8 cellular contexts compared by ENCODE assay signal in the genomic region with DNA sequence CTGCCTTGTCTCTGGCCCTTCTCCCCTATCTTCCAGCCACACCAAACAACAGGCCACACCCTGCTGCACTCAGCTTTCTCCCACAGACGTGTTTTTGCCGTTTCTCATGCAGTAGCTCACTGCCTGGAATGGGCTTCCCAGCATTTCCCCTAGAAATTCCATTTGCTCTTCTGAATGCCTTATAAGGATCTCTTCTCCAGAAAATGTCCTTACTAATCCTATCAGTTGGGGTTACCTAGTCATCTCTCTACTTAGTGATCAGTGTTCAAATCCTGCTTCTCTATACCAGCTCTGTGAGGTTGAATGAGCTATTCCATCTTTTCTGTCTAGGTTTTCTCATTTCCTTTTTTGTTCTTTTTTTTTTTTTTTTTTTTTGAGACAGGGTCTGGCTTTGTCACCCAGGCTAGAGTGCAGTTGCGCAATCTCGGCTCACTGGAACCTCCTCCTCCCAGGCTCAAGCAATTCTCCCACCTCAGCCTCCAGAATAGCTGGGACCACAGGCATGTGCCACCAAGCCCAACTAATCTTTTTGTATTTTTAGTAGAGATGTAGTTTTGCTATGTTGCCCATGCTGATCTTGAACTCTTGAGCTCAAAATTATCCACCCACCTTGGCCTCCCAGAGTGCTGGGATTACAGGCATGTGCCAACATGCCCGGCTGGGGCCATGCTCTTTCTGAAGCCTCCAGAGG.
DNase-seq lines count a peak whose midpoint lies in the region; ATAC-seq and TF ChIP-seq lines count a peak whose summit lies in the region.

No MANE protein-coding gene starts in this region.

- peaks cover 31% of the 10 kb centered on the region for H3K4me1 Mint-ChIP-seq in brain
- H3K4me1 Mint-ChIP-seq in CD4-positive, alpha-beta memory T cell, result peaks cover 12 to 21% (median 19%) of the 10 kb centered on the region in 4 donors

- H3K4me3 ChIP-seq in right lobe of liver, result no peak overlapping the region
- H3K4me3 ChIP-seq in CD4-positive, alpha-beta memory T cell (ENCODE audit: low read length in 2 of 2), result no peak overlapping the region

- peaks cover 0 to 17% (median 6%) of the 10 kb centered on the region in 4 donors for H3K4me1 ChIP-seq in right lobe of liver
- peaks cover 19% of the 10 kb centered on the region for H3K4me1 ChIP-seq in CD4-positive, alpha-beta memory T cell (ENCODE audit: insufficient read depth, low read length)

- intact Hi-C loops in right lobe of liver (cut with DNase I), result loop anchor here in 1 of 2 donors (5.0 kb wide), 1 partner anchor 115 kb away; no protein-coding TSS in a partner anchor
- intact Hi-C loops in CD4-positive, alpha-beta memory T cell (cut with micrococcal nuclease), result no loop called here

- POLR2A ChIA-PET in CD4-positive, alpha-beta memory T cell (lab: Charles Lee; ENCODE audit: partially characterized antibody), result interaction anchor here (1.5 to 14.5 kb wide), 4 partner anchors 85 to 116 kb away, joined by 4 to 1104 read pairs (median 298); partner anchors contain the start of gene CHD2

- peaks cover 4% of the 10 kb centered on the region for H3K36me3 Mint-ChIP-seq in brain
- H3K36me3 Mint-ChIP-seq in CD4-positive, alpha-beta memory T cell, result no peaks in the 10 kb centered on the region

- H3K9me3 Mint-ChIP-seq in brain, result peaks cover 4 to 11% (median 7%) of the 10 kb centered on the region in 5 experiments
- H3K9me3 Mint-ChIP-seq in CD4-positive, alpha-beta memory T cell, result no peaks in the 10 kb centered on the region

- CTCF ChIA-PET in CD4-positive, alpha-beta memory T cell (lab: Charles Lee; ENCODE audit: partially characterized antibody), result interaction anchor here (1.1 to 2.0 kb wide), 4 partner anchors 98 to 141 kb away, joined by 3 to 17 read pairs (median 4); partner anchors contain the start of gene CHD2

- H3K36me3 ChIP-seq in right lobe of liver, result no peaks in the 10 kb centered on the region
- H3K36me3 ChIP-seq in CD4-positive, alpha-beta memory T cell (ENCODE audit: insufficient read depth, low read length), result no peaks in the 10 kb centered on the region

- DNase-seq in A172 (ENCODE audit: low spot score), result peak; percentile 94
- peak; percentile 90 for DNase-seq in HT1080 (ENCODE audit: low read depth)
- peak in 2 of 3 donors; percentile 52 to 59 for DNase-seq in right lobe of liver
- DNase-seq in DMS153 (lab: John Stamatoyannopoulos, UW), result no peak
- no peak for DNase-seq in CD4-positive, alpha-beta memory T cell
- DNase-seq in NCI-H1694 (lab: John Stamatoyannopoulos, UW), result no peak
- no peak for DNase-seq in D341Med (ENCODE audit: low spot score)

- TF ChIP-seq CTCF in brain (conservative IDR thresholded peaks at IDR 0.05), result no peak
- TF ChIP-seq CTCF in right lobe of liver (IDR thresholded peaks at IDR 0.05), result no peak

- H3K27me3 ChIP-seq in right lobe of liver, result no peaks in the 10 kb centered on the region
- H3K27me3 ChIP-seq in CD4-positive, alpha-beta memory T cell (ENCODE audit: insufficient read depth, low read length), result no peaks in the 10 kb centered on the region

- ATAC-seq in right lobe of liver, result no peak

- peak overlapping the region; percentile 7 to 100 (median 53) for H3K27ac ChIP-seq in right lobe of liver
- no peak overlapping the region for H3K27ac ChIP-seq in CD4-positive, alpha-beta memory T cell (ENCODE audit: low read depth, low read length)

- TF ChIP-seq POLR2A in right lobe of liver (IDR thresholded peaks at IDR 0.05), result no peak

- H3K4me3 Mint-ChIP-seq in brain, result no peak overlapping the region
- H3K4me3 Mint-ChIP-seq in CD4-positive, alpha-beta memory T cell, result peak overlapping the region in 1 of 8 donors; percentile 10

- peaks cover 3% of the 10 kb centered on the region for H3K27me3 Mint-ChIP-seq in brain
- H3K27me3 Mint-ChIP-seq in CD4-positive, alpha-beta memory T cell, result no peaks in the 10 kb centered on the region

- WGBS in right lobe of liver (ENCODE audit: insufficient coverage, low coverage, low lambda C conversion rate, missing lambda C conversion rate), result 48% methylated on average over 4 of the region's 5 CpGs

- no peaks in the 10 kb centered on the region for H3K9me3 ChIP-seq in right lobe of liver
- H3K9me3 ChIP-seq in CD4-positive, alpha-beta memory T cell (ENCODE audit: control insufficient read depth in 1 of 2, low read length in 2 of 2), result no peaks in the 10 kb centered on the region

- peak overlapping the region; percentile 43 to 81 (median 70) for H3K27ac Mint-ChIP-seq in brain
- peak overlapping the region in 1 of 7 donors; percentile 33 for H3K27ac Mint-ChIP-seq in CD4-positive, alpha-beta memory T cell

Comparison
In these comparisons a context has a peak if more than half of its experiments do, and no peak if none do; other contexts are left out.
1. DNase-seq: peak in A172 (single experiment), HT1080 (single experiment) and right lobe of liver (2 of 3); none in DMS153 (single experiment), CD4-positive, alpha-beta memory T cell (0 of 5), NCI-H1694 (single experiment) and D341Med (single experiment).